Comparison of ENCODE assay signal across 16 cellular contexts in the genomic region with DNA sequence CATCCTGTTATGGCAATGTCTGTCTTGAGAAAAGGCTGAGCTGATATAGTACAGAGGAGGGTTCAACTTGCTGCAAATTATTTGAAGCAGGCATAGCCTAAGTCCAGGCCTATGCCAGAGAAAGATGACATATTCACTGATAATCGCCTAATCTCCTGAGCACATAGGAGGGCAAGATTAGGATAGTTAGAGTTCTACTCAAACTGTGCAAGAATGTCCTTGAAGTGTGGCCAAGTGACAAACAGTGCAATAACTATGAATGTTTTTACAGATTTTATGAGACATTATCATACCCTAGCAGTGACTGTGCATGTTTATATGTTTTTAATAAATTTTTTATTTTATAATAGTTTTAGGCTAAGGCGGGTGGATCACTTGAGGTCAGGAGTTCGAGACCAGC.
A peak's percentile ranks its signal among the peaks of the same experiment; 100 is the strongest.
DNase-seq lines count a peak whose midpoint lies in the region; ATAC-seq and TF ChIP-seq lines count a peak whose summit lies in the region.
"Had no signal": no experiment of that assay in that cellular context is flagged by ENCODE, and none has a peak within 500 bp of the region (broad histone marks: within the 10 kb centered on the region; RNA-seq: fewer than 3 reads in every experiment).

No MANE protein-coding gene starts in this region.

- TF ChIP-seq CTCF in fibroblast of the aortic adventitia (IDR thresholded peaks at IDR 0.05; ENCODE audit: insufficient read depth, low read length) (no peak), GM10266 (IDR thresholded peaks at IDR 0.05; ENCODE audit: control insufficient read depth, insufficient read depth, low read depth, missing control alignments) (no peak)

- peaks cover 20% of the 10 kb centered on the region for H3K4me1 ChIP-seq in adipocyte (ENCODE audit: control insufficient read depth, insufficient read depth, low read length)
- peaks cover 33% of the 10 kb centered on the region for H3K4me1 ChIP-seq in skeletal muscle satellite cell (ENCODE audit: control insufficient read depth, insufficient read depth, low read length)

- H3K36me3 Mint-ChIP-seq in stimulated activated effector memory CD8-positive, alpha-beta T cell treated with anti-CD3 and anti-CD28 coated beads, Interleukin-12 subunit alpha, Interleukin-12 subunit beta, amount 100 ng/mL, for 72 hours, result no peaks in the 10 kb centered on the region
- H3K36me3 Mint-ChIP-seq: CD4-positive, alpha-beta memory T cell had no signal

- H3K36me3 ChIP-seq in adipocyte (ENCODE audit: control insufficient read depth, insufficient read depth, low read length, severe bottlenecking), result no peaks in the 10 kb centered on the region
- H3K36me3 ChIP-seq in skeletal muscle satellite cell (ENCODE audit: insufficient read depth, low read length), result no peaks in the 10 kb centered on the region

- no peaks in the 10 kb centered on the region for H3K9me3 ChIP-seq in adipocyte (ENCODE audit: control insufficient read depth, low read length)
- no peaks in the 10 kb centered on the region for H3K9me3 ChIP-seq in skeletal muscle satellite cell (replicated peaks; ENCODE audit: low read length)

- peak overlapping the region; percentile 68 for H3K9ac ChIP-seq in adipocyte (ENCODE audit: low read length)
- H3K9ac ChIP-seq in skeletal muscle satellite cell (ENCODE audit: low read depth, low read length), result peak overlapping the region; percentile 64

- H3K4me3 ChIP-seq in adipocyte (ENCODE audit: low read length) (no peak overlapping the region), fibroblast of the aortic adventitia (ENCODE audit: low read depth, low read length) (no peak overlapping the region), skeletal muscle satellite cell (ENCODE audit: low read length) (no peak overlapping the region)
- H3K4me3 ChIP-seq: SK-N-MC had no signal

- ATAC-seq in GM21423 (IDR thresholded peaks at IDR 0.05; ENCODE audit: unreplicated experiment), result no peak
- ATAC-seq in stimulated activated effector memory CD8-positive, alpha-beta T cell treated with anti-CD3 and anti-CD28 coated beads, Interleukin-12 subunit alpha, Interleukin-12 subunit beta, amount 100 ng/mL, for 72 hours, result no peak
- ATAC-seq: Panc1 had no signal

- no peaks in the 10 kb centered on the region for H3K9me3 Mint-ChIP-seq in stimulated activated effector memory CD8-positive, alpha-beta T cell treated with anti-CD3 and anti-CD28 coated beads, Interleukin-12 subunit alpha, Interleukin-12 subunit beta, amount 100 ng/mL, for 72 hours
- H3K9me3 Mint-ChIP-seq: CD4-positive, alpha-beta memory T cell had no signal

- H3K4me2 ChIP-seq in skeletal muscle satellite cell (ENCODE audit: low read length), result peak overlapping the region; percentile 2

- H3K27me3 ChIP-seq in adipocyte (replicated peaks; ENCODE audit: control insufficient read depth, insufficient read depth, low read length) (no peaks in the 10 kb centered on the region), skeletal muscle satellite cell (ENCODE audit: control insufficient read depth, insufficient read depth, low read length) (no peaks in the 10 kb centered on the region)

- no peak overlapping the region for H3K4me3 Mint-ChIP-seq in stimulated activated effector memory CD8-positive, alpha-beta T cell treated with anti-CD3 and anti-CD28 coated beads, Interleukin-12 subunit alpha, Interleukin-12 subunit beta, amount 100 ng/mL, for 72 hours
- H3K4me3 Mint-ChIP-seq: CD4-positive, alpha-beta memory T cell had no signal

- H3K27ac Mint-ChIP-seq in stimulated activated effector memory CD8-positive, alpha-beta T cell treated with anti-CD3 and anti-CD28 coated beads, Interleukin-12 subunit alpha, Interleukin-12 subunit beta, amount 100 ng/mL, for 72 hours, result no peak overlapping the region
- H3K27ac Mint-ChIP-seq: CD4-positive, alpha-beta memory T cell had no signal

- no peaks in the 10 kb centered on the region for H3K4me1 Mint-ChIP-seq in stimulated activated effector memory CD8-positive, alpha-beta T cell treated with anti-CD3 and anti-CD28 coated beads, Interleukin-12 subunit alpha, Interleukin-12 subunit beta, amount 100 ng/mL, for 72 hours

- peak; percentile 44 for DNase-seq in HCEC 1CT
- peak; percentile 19 for DNase-seq in adipocyte (ENCODE audit: low read depth)
- DNase-seq in fibroblast of the aortic adventitia (ENCODE audit: low read depth), result peak; percentile 82
- DNase-seq in GM10266 (ENCODE audit: extremely low spot score), result no peak
- DNase-seq in stimulated activated effector memory CD8-positive, alpha-beta T cell treated with anti-CD3 and anti-CD28 coated beads, Interleukin-12 subunit alpha, Interleukin-12 subunit beta, amount 100 ng/mL, for 72 hours (ENCODE audit: low spot score in 2 of 2), result no peak
- DNase-seq: Calu3; CD4-positive, alpha-beta memory T cell; H7; NCI-H1436 treated with DMSO at 0.1 percent for 48 hours; NCI-H2081; NCI-H510A; Right ventricle myocardium superior had no signal

Comparison
In these comparisons a context has a peak if more than half of its experiments do, and no peak if none do; other contexts are left out.
1. DNase-seq: peak in HCEC 1CT (single experiment), adipocyte (single experiment) and fibroblast of the aortic adventitia (single experiment); none in GM10266 (single experiment) and stimulated activated effector memory CD8-positive, alpha-beta T cell treated with anti-CD3 and anti-CD28 coated beads, Interleukin-12 subunit alpha, Interleukin-12 subunit beta, amount 100 ng/mL, for 72 hours (0 of 2).